31 cellular contexts compared by ENCODE assay signal in genomic region chr7:3630081-3630480, GRCh38.
"Had no signal": no experiment of that assay in that cellular context is flagged by ENCODE, and none has a peak within 500 bp of the region (broad histone marks: within the 10 kb centered on the region; RNA-seq: fewer than 3 reads in every experiment).

No MANE protein-coding gene starts in this region.

- FAIRE-seq: astrocyte, TTC549 had no signal

- H3K27me3 ChIP-seq: adrenal gland, body of pancreas, brain microvascular endothelial cell, breast epithelium had no signal

- DNase-seq: activated CD4-positive, alpha-beta memory T cell treated with anti-CD3 and anti-CD28 coated beads, Interleukin-2, amount 10 ng/mL, durations not matched to agents 7 days and 5 days; activated CD4-positive, alpha-beta T cell treated with anti-CD3 and anti-CD28 coated beads for 1 hour; activated CD4-positive, alpha-beta T cell treated with anti-CD3 and anti-CD28 coated beads for 36 hours; activated CD4-positive, alpha-beta T cell treated with anti-CD3 and anti-CD28 coated beads for 48 hours; activated CD4-positive, alpha-beta T cell treated with anti-CD3 and anti-CD28 coated beads, Interleukin-2, amount 10 ng/mL, durations not matched to agents 7 days and 5 days; activated CD4-positive, alpha-beta T cell treated with anti-CD3 and anti-CD28 coated beads, Interleukin-2, amount 50 U/mL, for 48 hours; activated CD4-positive, CD25-positive, alpha-beta regulatory T cell; activated CD8-positive, alpha-beta memory T cell treated with anti-CD3 and anti-CD28 coated beads for 24 hours; activated CD8-positive, alpha-beta memory T cell treated with anti-CD3 and anti-CD28 coated beads, Interleukin-2, amount 10 ng/mL, durations not matched to agents 7 days and 5 days; activated CD8-positive, alpha-beta memory T cell treated with anti-CD3 and anti-CD28 coated beads, Interleukin-2, amount 50 U/mL, for 48 hours; activated CD8-positive, alpha-beta T cell treated with anti-CD3 and anti-CD28 coated beads, Interleukin-2, amount 10 ng/mL, durations not matched to agents 7 days and 5 days; activated effector memory CD4-positive, alpha-beta T cell treated with Interleukin-2 at 50 U/mL for 16 hours; activated gamma-delta T cell; activated naive CD4-positive, alpha-beta T cell treated with anti-CD3 and anti-CD28 coated beads, Interleukin-2, amount 10 ng/mL, durations not matched to agents 7 days and 5 days; activated naive CD4-positive, alpha-beta T cell treated with Interleukin-2 at 50 U/mL for 16 hours; activated naive CD8-positive, alpha-beta T cell treated with anti-CD3 and anti-CD28 coated beads, Interleukin-2, amount 10 ng/mL, durations not matched to agents 7 days and 5 days; activated naive CD8-positive, alpha-beta T cell treated with anti-CD3 and anti-CD28 coated beads, Interleukin-2, amount 50 U/mL, for 24 hours; activated T-cell treated with anti-CD3 and anti-CD28 coated beads, Interleukin-2, amount 50 U/mL, for 24 hours; activated T-cell treated with anti-CD3 and anti-CD28 coated beads, Interleukin-2, amount 50 U/mL, for 48 hours; adrenal gland; amniotic stem cell; aorta; body of pancreas; brain microvascular endothelial cell; central memory CD4-positive, alpha-beta T cell; T-helper 1 cell; T-helper 2 cell; T-helper 9 cell had no signal

- H3K4me3 ChIP-seq: adrenal gland, body of pancreas, breast epithelium had no signal

- H3K27ac ChIP-seq: adrenal gland, body of pancreas, brain microvascular endothelial cell, breast epithelium had no signal

- H3K4me1 ChIP-seq: adrenal gland, breast epithelium had no signal

- H3K36me3 ChIP-seq: adrenal gland, brain microvascular endothelial cell, breast epithelium had no signal
